24 cellular contexts compared by ENCODE assay signal in genomic region chr2:226408131-226408530, GRCh38.
"Had no signal": no experiment of that assay in that cellular context is flagged by ENCODE, and none has a peak within 500 bp of the region (broad histone marks: within the 10 kb centered on the region; RNA-seq: fewer than 3 reads in every experiment).

No MANE protein-coding gene starts in this region.

- H3K4me3 ChIP-seq: dorsolateral prefrontal cortex, gastrocnemius medialis, heart right ventricle, psoas muscle, spleen, tibial artery, upper lobe of left lung, uterus had no signal

- H3K27ac Mint-ChIP-seq: immature natural killer cell; stimulated activated memory B cell treated with anti-CD40 and anti-IgM and Interleukin-4, amounts not matched to agents 10 μg/mL and 1 μg/mL and 100 μg/mL, for 72 hours; stimulated activated naive CD8-positive, alpha-beta T cell treated with anti-CD3 and anti-CD28 coated beads, Interleukin-15, Interleukin-2, amounts not matched to agents 100 ng/mL and 50 ng/mL, for 24 hours had no signal

- H3K36me3 Mint-ChIP-seq: immature natural killer cell; stimulated activated memory B cell treated with anti-CD40 and anti-IgM and Interleukin-4, amounts not matched to agents 10 μg/mL and 1 μg/mL and 100 μg/mL, for 72 hours had no signal

- ATAC-seq: esophagus mucosa; gastrocnemius medialis; heart right ventricle; left ventricle myocardium superior; psoas muscle; sciatic nerve; stimulated activated memory B cell treated with anti-CD40 and anti-IgM and Interleukin-4, amounts not matched to agents 10 μg/mL and 1 μg/mL and 100 μg/mL, for 72 hours had no signal

- H3K36me3 ChIP-seq: gastrocnemius medialis, heart right ventricle, neutrophil, spleen, tibial artery, upper lobe of left lung, uterus had no signal

- H3K9me3 ChIP-seq: gastrocnemius medialis, heart right ventricle, neutrophil, psoas muscle, spleen, tibial artery, upper lobe of left lung, uterus had no signal

- DNase-seq: cortex of kidney; dorsolateral prefrontal cortex; effector CD8-positive, alpha-beta T cell; gastrocnemius medialis; heart right ventricle; hypothalamus; immature natural killer cell; left ventricle myocardium superior; mammary epithelial cell; midbrain; psoas muscle; spleen; stimulated activated CD4-positive, alpha-beta T cell treated with anti-CD3 and anti-CD28 coated beads, Interleukin-15, amount 100 ng/mL, for 24 hours; stimulated activated CD4-positive, alpha-beta T cell treated with anti-CD3 and anti-CD28 coated beads, Interleukin-1b, Interleukin-23, amount 100 ng/mL, for 48 hours; stimulated activated CD4-positive, alpha-beta T cell treated with anti-CD3 and anti-CD28 coated beads, Interleukin-4, amount 100 ng/mL, for 24 hours; tibial artery; upper lobe of left lung; uterus had no signal

- H3K4me1 Mint-ChIP-seq: immature natural killer cell; stimulated activated memory B cell treated with anti-CD40 and anti-IgM and Interleukin-4, amounts not matched to agents 10 μg/mL and 1 μg/mL and 100 μg/mL, for 72 hours had no signal

- H3K27me3 ChIP-seq: dorsolateral prefrontal cortex, gastrocnemius medialis, heart right ventricle, neutrophil, tibial artery, upper lobe of left lung, uterus had no signal

- H3K4me1 ChIP-seq: gastrocnemius medialis, psoas muscle, spleen, tibial artery, upper lobe of left lung, uterus had no signal

- H3K27ac ChIP-seq: dorsolateral prefrontal cortex, gastrocnemius medialis, heart right ventricle, neutrophil, psoas muscle, spleen, tibial artery, upper lobe of left lung, uterus had no signal

- H3K9me3 Mint-ChIP-seq: stimulated activated memory B cell treated with anti-CD40 and anti-IgM and Interleukin-4, amounts not matched to agents 10 μg/mL and 1 μg/mL and 100 μg/mL, for 72 hours had no signal

- H3K4me3 Mint-ChIP-seq: immature natural killer cell; nephron; stimulated activated memory B cell treated with anti-CD40 and anti-IgM and Interleukin-4, amounts not matched to agents 10 μg/mL and 1 μg/mL and 100 μg/mL, for 72 hours; stimulated activated naive CD8-positive, alpha-beta T cell treated with anti-CD3 and anti-CD28 coated beads, Interleukin-15, Interleukin-2, amounts not matched to agents 100 ng/mL and 50 ng/mL, for 24 hours had no signal
